1 cellular context compared by ENCODE assay signal in the genomic region with DNA sequence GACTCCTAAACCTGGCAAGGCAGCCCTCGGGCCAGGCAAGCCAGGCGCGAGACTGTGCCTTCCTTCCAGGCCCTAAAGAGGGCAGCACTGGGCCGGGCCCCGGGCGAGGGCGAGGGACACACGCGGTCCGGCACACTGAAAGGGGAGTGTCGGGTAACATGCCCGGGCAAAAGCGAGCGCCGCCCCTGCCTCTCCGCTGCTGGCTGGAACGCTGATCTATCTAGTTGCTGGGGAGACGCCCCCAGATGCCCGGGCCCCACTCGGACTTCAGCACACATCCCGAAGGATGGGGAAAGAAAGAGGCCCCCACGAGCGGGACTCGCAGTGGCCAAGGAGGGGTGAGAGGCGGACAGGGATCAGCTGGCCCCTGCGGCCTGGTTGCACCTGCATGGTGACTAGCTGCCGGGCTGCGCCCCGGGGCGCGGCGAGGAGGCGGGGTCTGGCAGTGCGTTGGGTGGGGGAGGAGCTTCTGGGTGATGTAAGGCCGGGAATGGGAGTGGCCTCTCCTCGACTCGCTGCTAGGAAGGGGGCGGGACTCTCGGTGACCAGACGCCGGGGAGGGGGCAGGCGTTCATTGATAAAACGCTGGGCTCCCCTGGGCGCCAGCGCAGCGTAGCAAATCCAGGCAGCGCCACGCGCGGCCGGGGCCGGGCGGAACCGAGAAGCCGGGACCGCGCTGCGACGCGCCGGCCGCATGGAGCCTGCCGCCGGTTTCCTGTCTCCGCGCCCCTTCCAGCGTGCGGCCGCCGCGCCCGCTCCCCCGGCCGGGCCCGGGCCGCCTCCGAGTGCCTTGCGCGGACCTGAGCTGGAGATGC.
A peak's percentile ranks its signal among the peaks of the same experiment; 100 is the strongest.
TF ChIP-seq lines count a peak whose summit lies in the region.

Gene PLK3, plus strand, starts transcription at position 608 of the 815 bp plus-strand sequence. Its CDS starts 87 bp downstream, at position 695.

TF ChIP-seq in HepG2, 621 proteins besides CTCF, POLR2A, EP300 and RAD21 (continued from another document and continues in another):
- TF ChIP-seq AHDC1 (CRISPR knock-in tag; IDR thresholded peaks at IDR 0.05; ENCODE audit: borderline replicate concordance) (peak; percentile 75; the same call in 1 of the 2 replicates), SMAD9 (CRISPR knock-in tag; IDR thresholded peaks at IDR 0.05) (no peak), NFATC3 (CRISPR knock-in tag; IDR thresholded peaks at IDR 0.05) (no peak), ZNF432 (CRISPR knock-in tag; IDR thresholded peaks at IDR 0.05; ENCODE audit: borderline replicate concordance) (no peak), ZFX (CRISPR knock-in tag; IDR thresholded peaks at IDR 0.05; ENCODE audit: low read depth) (peak; percentile 92), POGK (CRISPR knock-in tag; conservative IDR thresholded peaks at IDR 0.05) (peak; percentile 79), NR2F2 (IDR thresholded peaks at IDR 0.05; ENCODE audit: borderline replicate concordance, low read depth) (0 out of 2 replicates have a peak, but pooled peaks have one; percentile 45), FOSL2 (CRISPR knock-in tag; IDR thresholded peaks at IDR 0.05) (peak; percentile 64), ELF4 (CRISPR knock-in tag; IDR thresholded peaks at IDR 0.05; ENCODE audit: borderline replicate concordance) (no peak), ZNF256 (CRISPR knock-in tag; conservative IDR thresholded peaks at IDR 0.05) (no peak), HOXA7 (CRISPR knock-in tag; IDR thresholded peaks at IDR 0.05) (no peak), ZFP1 (CRISPR knock-in tag; IDR thresholded peaks at IDR 0.05) (no peak), MLXIP (CRISPR knock-in tag; IDR thresholded peaks at IDR 0.05; ENCODE audit: borderline replicate concordance) (no peak), ARHGAP35 (CRISPR knock-in tag; IDR thresholded peaks at IDR 0.05; ENCODE audit: borderline replicate concordance) (no peak), EED (CRISPR knock-in tag; IDR thresholded peaks at IDR 0.05) (no peak; the same call in 1 of the 2 replicates), CBX5 (CRISPR knock-in tag; IDR thresholded peaks at IDR 0.05; ENCODE audit: borderline replicate concordance) (peak; percentile 21; the same call in 1 of the 2 replicates), SOX5 (CRISPR knock-in tag; IDR thresholded peaks at IDR 0.05; ENCODE audit: borderline replicate concordance) (peak; percentile 43; the same call in 1 of the 2 replicates), YEATS4 (CRISPR knock-in tag; IDR thresholded peaks at IDR 0.05; ENCODE audit: borderline replicate concordance) (peak; percentile 98), ZFP62 (CRISPR knock-in tag; IDR thresholded peaks at IDR 0.05) (no peak), KDM1A (CRISPR knock-in tag; IDR thresholded peaks at IDR 0.05) (no peak)
- TF ChIP-seq, protein P1, sequence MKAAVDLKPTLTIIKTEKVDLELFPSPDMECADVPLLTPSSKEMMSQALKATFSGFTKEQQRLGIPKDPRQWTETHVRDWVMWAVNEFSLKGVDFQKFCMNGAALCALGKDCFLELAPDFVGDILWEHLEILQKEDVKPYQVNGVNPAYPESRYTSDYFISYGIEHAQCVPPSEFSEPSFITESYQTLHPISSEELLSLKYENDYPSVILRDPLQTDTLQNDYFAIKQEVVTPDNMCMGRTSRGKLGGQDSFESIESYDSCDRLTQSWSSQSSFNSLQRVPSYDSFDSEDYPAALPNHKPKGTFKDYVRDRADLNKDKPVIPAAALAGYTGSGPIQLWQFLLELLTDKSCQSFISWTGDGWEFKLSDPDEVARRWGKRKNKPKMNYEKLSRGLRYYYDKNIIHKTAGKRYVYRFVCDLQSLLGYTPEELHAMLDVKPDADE (CRISPR knock-in tag; IDR thresholded peaks at IDR 0.05), result no peak
- TF ChIP-seq, protein P2, sequence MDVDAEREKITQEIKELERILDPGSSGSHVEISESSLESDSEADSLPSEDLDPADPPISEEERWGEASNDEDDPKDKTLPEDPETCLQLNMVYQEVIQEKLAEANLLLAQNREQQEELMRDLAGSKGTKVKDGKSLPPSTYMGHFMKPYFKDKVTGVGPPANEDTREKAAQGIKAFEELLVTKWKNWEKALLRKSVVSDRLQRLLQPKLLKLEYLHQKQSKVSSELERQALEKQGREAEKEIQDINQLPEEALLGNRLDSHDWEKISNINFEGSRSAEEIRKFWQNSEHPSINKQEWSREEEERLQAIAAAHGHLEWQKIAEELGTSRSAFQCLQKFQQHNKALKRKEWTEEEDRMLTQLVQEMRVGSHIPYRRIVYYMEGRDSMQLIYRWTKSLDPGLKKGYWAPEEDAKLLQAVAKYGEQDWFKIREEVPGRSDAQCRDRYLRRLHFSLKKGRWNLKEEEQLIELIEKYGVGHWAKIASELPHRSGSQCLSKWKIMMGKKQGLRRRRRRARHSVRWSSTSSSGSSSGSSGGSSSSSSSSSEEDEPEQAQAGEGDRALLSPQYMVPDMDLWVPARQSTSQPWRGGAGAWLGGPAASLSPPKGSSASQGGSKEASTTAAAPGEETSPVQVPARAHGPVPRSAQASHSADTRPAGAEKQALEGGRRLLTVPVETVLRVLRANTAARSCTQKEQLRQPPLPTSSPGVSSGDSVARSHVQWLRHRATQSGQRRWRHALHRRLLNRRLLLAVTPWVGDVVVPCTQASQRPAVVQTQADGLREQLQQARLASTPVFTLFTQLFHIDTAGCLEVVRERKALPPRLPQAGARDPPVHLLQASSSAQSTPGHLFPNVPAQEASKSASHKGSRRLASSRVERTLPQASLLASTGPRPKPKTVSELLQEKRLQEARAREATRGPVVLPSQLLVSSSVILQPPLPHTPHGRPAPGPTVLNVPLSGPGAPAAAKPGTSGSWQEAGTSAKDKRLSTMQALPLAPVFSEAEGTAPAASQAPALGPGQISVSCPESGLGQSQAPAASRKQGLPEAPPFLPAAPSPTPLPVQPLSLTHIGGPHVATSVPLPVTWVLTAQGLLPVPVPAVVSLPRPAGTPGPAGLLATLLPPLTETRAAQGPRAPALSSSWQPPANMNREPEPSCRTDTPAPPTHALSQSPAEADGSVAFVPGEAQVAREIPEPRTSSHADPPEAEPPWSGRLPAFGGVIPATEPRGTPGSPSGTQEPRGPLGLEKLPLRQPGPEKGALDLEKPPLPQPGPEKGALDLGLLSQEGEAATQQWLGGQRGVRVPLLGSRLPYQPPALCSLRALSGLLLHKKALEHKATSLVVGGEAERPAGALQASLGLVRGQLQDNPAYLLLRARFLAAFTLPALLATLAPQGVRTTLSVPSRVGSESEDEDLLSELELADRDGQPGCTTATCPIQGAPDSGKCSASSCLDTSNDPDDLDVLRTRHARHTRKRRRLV (CRISPR knock-in tag; IDR thresholded peaks at IDR 0.05), result peak; percentile 98
- TF ChIP-seq, protein P3, sequence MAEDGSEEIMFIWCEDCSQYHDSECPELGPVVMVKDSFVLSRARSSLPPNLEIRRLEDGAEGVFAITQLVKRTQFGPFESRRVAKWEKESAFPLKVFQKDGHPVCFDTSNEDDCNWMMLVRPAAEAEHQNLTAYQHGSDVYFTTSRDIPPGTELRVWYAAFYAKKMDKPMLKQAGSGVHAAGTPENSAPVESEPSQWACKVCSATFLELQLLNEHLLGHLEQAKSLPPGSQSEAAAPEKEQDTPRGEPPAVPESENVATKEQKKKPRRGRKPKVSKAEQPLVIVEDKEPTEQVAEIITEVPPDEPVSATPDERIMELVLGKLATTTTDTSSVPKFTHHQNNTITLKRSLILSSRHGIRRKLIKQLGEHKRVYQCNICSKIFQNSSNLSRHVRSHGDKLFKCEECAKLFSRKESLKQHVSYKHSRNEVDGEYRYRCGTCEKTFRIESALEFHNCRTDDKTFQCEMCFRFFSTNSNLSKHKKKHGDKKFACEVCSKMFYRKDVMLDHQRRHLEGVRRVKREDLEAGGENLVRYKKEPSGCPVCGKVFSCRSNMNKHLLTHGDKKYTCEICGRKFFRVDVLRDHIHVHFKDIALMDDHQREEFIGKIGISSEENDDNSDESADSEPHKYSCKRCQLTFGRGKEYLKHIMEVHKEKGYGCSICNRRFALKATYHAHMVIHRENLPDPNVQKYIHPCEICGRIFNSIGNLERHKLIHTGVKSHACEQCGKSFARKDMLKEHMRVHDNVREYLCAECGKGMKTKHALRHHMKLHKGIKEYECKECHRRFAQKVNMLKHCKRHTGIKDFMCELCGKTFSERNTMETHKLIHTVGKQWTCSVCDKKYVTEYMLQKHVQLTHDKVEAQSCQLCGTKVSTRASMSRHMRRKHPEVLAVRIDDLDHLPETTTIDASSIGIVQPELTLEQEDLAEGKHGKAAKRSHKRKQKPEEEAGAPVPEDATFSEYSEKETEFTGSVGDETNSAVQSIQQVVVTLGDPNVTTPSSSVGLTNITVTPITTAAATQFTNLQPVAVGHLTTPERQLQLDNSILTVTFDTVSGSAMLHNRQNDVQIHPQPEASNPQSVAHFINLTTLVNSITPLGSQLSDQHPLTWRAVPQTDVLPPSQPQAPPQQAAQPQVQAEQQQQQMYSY (CRISPR knock-in tag; IDR thresholded peaks at IDR 0.05), result no peak
- TF ChIP-seq, protein P4, sequence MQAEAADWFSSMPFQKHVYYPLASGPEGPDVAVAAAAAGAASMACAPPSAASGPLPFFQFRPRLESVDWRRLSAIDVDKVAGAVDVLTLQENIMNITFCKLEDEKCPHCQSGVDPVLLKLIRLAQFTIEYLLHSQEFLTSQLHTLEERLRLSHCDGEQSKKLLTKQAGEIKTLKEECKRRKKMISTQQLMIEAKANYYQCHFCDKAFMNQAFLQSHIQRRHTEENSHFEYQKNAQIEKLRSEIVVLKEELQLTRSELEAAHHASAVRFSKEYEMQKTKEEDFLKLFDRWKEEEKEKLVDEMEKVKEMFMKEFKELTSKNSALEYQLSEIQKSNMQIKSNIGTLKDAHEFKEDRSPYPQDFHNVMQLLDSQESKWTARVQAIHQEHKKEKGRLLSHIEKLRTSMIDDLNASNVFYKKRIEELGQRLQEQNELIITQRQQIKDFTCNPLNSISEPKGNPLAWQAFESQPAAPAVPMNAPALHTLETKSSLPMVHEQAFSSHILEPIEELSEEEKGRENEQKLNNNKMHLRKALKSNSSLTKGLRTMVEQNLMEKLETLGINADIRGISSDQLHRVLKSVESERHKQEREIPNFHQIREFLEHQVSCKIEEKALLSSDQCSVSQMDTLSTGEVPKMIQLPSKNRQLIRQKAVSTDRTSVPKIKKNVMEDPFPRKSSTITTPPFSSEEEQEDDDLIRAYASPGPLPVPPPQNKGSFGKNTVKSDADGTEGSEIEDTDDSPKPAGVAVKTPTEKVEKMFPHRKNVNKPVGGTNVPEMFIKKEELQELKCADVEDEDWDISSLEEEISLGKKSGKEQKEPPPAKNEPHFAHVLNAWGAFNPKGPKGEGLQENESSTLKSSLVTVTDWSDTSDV (CRISPR knock-in tag; IDR thresholded peaks at IDR 0.05), result peak; percentile 91; the same call in 1 of the 2 replicates
